Comparison of ENCODE assay signal across 11 cellular contexts in genomic region chr18:4224031-4224704, GRCh38.
"Had no signal": no experiment of that assay in that cellular context is flagged by ENCODE, and none has a peak within 500 bp of the region (broad histone marks: within the 10 kb centered on the region; RNA-seq: fewer than 3 reads in every experiment).

No MANE protein-coding gene starts in this region.

- FAIRE-seq: H1, HepG2 had no signal

- H3K27ac Mint-ChIP-seq: GM23338, HFFc6, IgD-negative memory B cell had no signal

- H3K4me2 ChIP-seq: GM23338, KMS-11 had no signal

- H3K36me3 Mint-ChIP-seq: IgD-negative memory B cell had no signal

- H3K27me3 Mint-ChIP-seq: IgD-negative memory B cell had no signal

- ATAC-seq: GM23338, HCT116, HepG2 had no signal

- H2AFZ ChIP-seq: GM23338 had no signal

- H3K4me3 ChIP-seq: GM23338, HAP-1 had no signal

- H3K9ac ChIP-seq: KMS-11 had no signal

- H3K36me3 ChIP-seq: HAP-1 had no signal

- H3K4me1 ChIP-seq: HAP-1 had no signal

- H3K27ac ChIP-seq: HL-60, KMS-11 had no signal

- DNase-seq: H7, HFFc6, KBM-7 had no signal

- H3K4me3 Mint-ChIP-seq: GM23338, HFFc6, IgD-negative memory B cell had no signal
